21 cellular contexts compared by ENCODE assay signal in the genomic region with DNA sequence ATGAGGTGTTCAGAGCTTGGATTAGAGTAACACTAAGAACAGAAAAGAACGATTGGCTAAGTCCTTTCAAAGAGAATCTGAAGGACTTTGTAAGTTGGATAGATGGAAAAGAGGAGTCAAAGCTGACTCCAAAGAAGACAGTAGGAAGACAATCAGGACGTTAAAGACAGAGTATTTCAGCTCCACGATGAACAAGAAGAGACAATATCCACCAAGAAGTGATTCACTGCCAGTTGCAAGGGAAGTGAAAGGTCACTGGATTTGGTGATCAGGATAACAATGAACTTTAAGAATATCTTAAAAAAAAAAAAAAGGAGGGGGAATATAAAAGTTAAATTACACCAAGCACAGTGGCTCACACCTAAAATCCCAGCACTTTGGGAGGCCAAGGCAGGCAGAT. TPM values are rescaled to one million over a fixed set of nuclear protein-coding genes. Genes with fewer than 3 reads are reported as not detected.
A peak's percentile ranks its signal among the peaks of the same experiment; 100 is the strongest.
DNase-seq lines count a peak whose midpoint lies in the region; ATAC-seq and TF ChIP-seq lines count a peak whose summit lies in the region.
"Had no signal": no experiment of that assay in that cellular context is flagged by ENCODE, and none has a peak within 500 bp of the region (broad histone marks: within the 10 kb centered on the region; RNA-seq: fewer than 3 reads in every experiment).

No MANE protein-coding gene starts in this region.

- no peaks in the 10 kb centered on the region for H3K9me3 Mint-ChIP-seq in CD14-positive monocyte
- H3K9me3 Mint-ChIP-seq in neural progenitor cell: no peaks in the 10 kb centered on the region
- H3K9me3 Mint-ChIP-seq: IgD-negative memory B cell; stimulated activated naive CD8-positive, alpha-beta T cell treated with anti-CD3 and anti-CD28 coated beads, Interleukin-15, amount 100 ng/mL, for 72 hours had no signal

- no peak for DNase-seq in CD14-positive monocyte (ENCODE audit: low spot score)
- peak; percentile 25 for DNase-seq in MV-4-11 (lab: John Stamatoyannopoulos, UW)
- peak; percentile 37 for DNase-seq in dermis blood vessel endothelial cell
- no peak for DNase-seq in neural progenitor cell (ENCODE audit: low spot score)
- no peak for DNase-seq in NCI-H2107 treated with DMSO at 0.1 percent for 48 hours (lab: John Stamatoyannopoulos, UW; ENCODE audit: unreplicated experiment)
- DNase-seq in GM10266 (ENCODE audit: extremely low spot score): no peak
- no peak for DNase-seq in NCI-H510A treated with DMSO at 0.1 percent for 48 hours (lab: John Stamatoyannopoulos, UW)
- DNase-seq: activated CD8-positive, alpha-beta memory T cell treated with anti-CD3 and anti-CD28 coated beads, Interleukin-2, amount 50 U/mL, for 48 hours; colonic mucosa; DMS153; GOT3; NCI-H1105 treated with DMSO at 0.1 percent for 48 hours; stimulated activated naive CD8-positive, alpha-beta T cell treated with anti-CD3 and anti-CD28 coated beads, Interleukin-15, amount 100 ng/mL, for 72 hours; T-helper 17 cell had no signal

- H3K27me3 Mint-ChIP-seq in CD14-positive monocyte (ENCODE audit: low read depth in 3 of 3) (no peaks in the 10 kb centered on the region), neural progenitor cell (ENCODE audit: insufficient read depth, low read depth) (no peaks in the 10 kb centered on the region)
- H3K27me3 Mint-ChIP-seq: B cell; IgD-negative memory B cell; stimulated activated naive CD8-positive, alpha-beta T cell treated with anti-CD3 and anti-CD28 coated beads, Interleukin-15, amount 100 ng/mL, for 72 hours; T-helper 17 cell had no signal

- no peaks in the 10 kb centered on the region for H3K9me3 ChIP-seq in neural progenitor cell (ENCODE audit: low read depth)
- H3K9me3 ChIP-seq: colonic mucosa, neutrophil had no signal

- peak overlapping the region; percentile 86 to 94 (median 91) for H3K27ac Mint-ChIP-seq in CD14-positive monocyte
- no peak overlapping the region for H3K27ac Mint-ChIP-seq in neural progenitor cell
- H3K27ac Mint-ChIP-seq: B cell; IgD-negative memory B cell; stimulated activated naive CD8-positive, alpha-beta T cell treated with anti-CD3 and anti-CD28 coated beads, Interleukin-15, amount 100 ng/mL, for 72 hours had no signal

- H3K4me1 Mint-ChIP-seq in CD14-positive monocyte (peaks cover 53% of the 10 kb centered on the region), neural progenitor cell (peaks cover 39% of the 10 kb centered on the region)

- H3K79me2 ChIP-seq in neural progenitor cell (ENCODE audit: low read depth): peaks cover 100% of the 10 kb centered on the region

- H3F3A ChIP-seq in neural progenitor cell (ENCODE audit: low read depth): peaks cover 24% of the 10 kb centered on the region

- H3K4me3 Mint-ChIP-seq in CD14-positive monocyte: no peak overlapping the region
- no peak overlapping the region for H3K4me3 Mint-ChIP-seq in neural progenitor cell
- H3K4me3 Mint-ChIP-seq: B cell had no signal

- H3K36me3 Mint-ChIP-seq in CD14-positive monocyte: no peaks in the 10 kb centered on the region
- H3K36me3 Mint-ChIP-seq in neural progenitor cell: peaks cover 2% of the 10 kb centered on the region

- H2AFZ ChIP-seq in neural progenitor cell (replicated peaks): no peak overlapping the region

- peaks cover 99% of the 10 kb centered on the region for H4K20me1 ChIP-seq in neural progenitor cell (ENCODE audit: low read depth)

- H3K4me1 ChIP-seq in neural progenitor cell: peaks cover 80% of the 10 kb centered on the region

- ATAC-seq in HG03460 (IDR thresholded peaks at IDR 0.05; ENCODE audit: unreplicated experiment): no peak
- ATAC-seq: activated CD4-positive, CD25-positive, alpha-beta regulatory T cell treated with anti-CD3 and anti-CD28 coated beads, Interleukin-2, amount 50 U/mL, for 24 hours; activated naive CD4-positive, alpha-beta T cell treated with anti-CD3 and anti-CD28 coated beads, Interleukin-2, amount 50 U/mL, for 72 hours; Panc1; stimulated activated naive CD8-positive, alpha-beta T cell treated with anti-CD3 and anti-CD28 coated beads, Interleukin-15, amount 100 ng/mL, for 72 hours; T-helper 17 cell had no signal

- no peaks in the 10 kb centered on the region for H3K36me3 ChIP-seq in neural progenitor cell
- H3K36me3 ChIP-seq: colonic mucosa, neutrophil had no signal

- H3K27me3 ChIP-seq in neural progenitor cell: no peaks in the 10 kb centered on the region
- H3K27me3 ChIP-seq: colonic mucosa, neutrophil had no signal

- intact Hi-C loops in CD14-positive monocyte (cut with micrococcal nuclease): no loop called here

- TF ChIP-seq CTCF in CD14-positive monocyte (IDR thresholded peaks at IDR 0.05) (no peak), neural progenitor cell (IDR thresholded peaks at IDR 0.05) (no peak), GM10266 (IDR thresholded peaks at IDR 0.05; ENCODE audit: control insufficient read depth, insufficient read depth, low read depth, missing control alignments) (no peak)

- no peak overlapping the region for H3K9ac ChIP-seq in neural progenitor cell

- H3K4me2 ChIP-seq in neural progenitor cell: peak overlapping the region; percentile 60

- no peak overlapping the region for H3K27ac ChIP-seq in neural progenitor cell
- H3K27ac ChIP-seq: colonic mucosa, neutrophil had no signal

- no peak overlapping the region for H3K4me3 ChIP-seq in neural progenitor cell
- H3K4me3 ChIP-seq: colonic mucosa had no signal

RNA-seq across cellular contexts. Expression of gene REPS1, which starts 17.9 kb away (rescaled TPM):
- 10 to 100 TPM; 11.9 to 14.0 TPM for polyA plus RNA-seq in CD14-positive monocyte
- total RNA-seq in dermis blood vessel endothelial cell (25.4 and 29.5 TPM in 2 replicates), neural progenitor cell (ENCODE audit: low replicate concordance) (86.1 and 97.5 TPM in 2 replicates)

RNA-seq across cellular contexts. Expression of gene ABRACL, which starts 58.4 kb away (rescaled TPM):
- polyA plus RNA-seq in CD14-positive monocyte: 100 to 1,000 TPM; 142 to 174 TPM
- total RNA-seq in dermis blood vessel endothelial cell (41.0 and 41.9 TPM in 2 replicates), neural progenitor cell (ENCODE audit: low replicate concordance) (134 and 242 TPM in 2 replicates)

Comparison
In these comparisons a context has a peak if more than half of its experiments do, and no peak if none do; other contexts are left out.
1. DNase-seq: peak in MV-4-11 (single experiment) and dermis blood vessel endothelial cell (single experiment); none in CD14-positive monocyte (single experiment), neural progenitor cell (single experiment), NCI-H2107 treated with DMSO at 0.1 percent for 48 hours (single experiment), GM10266 (single experiment) and NCI-H510A treated with DMSO at 0.1 percent for 48 hours (single experiment).